30 cellular contexts compared by ENCODE assay signal in the genomic region with DNA sequence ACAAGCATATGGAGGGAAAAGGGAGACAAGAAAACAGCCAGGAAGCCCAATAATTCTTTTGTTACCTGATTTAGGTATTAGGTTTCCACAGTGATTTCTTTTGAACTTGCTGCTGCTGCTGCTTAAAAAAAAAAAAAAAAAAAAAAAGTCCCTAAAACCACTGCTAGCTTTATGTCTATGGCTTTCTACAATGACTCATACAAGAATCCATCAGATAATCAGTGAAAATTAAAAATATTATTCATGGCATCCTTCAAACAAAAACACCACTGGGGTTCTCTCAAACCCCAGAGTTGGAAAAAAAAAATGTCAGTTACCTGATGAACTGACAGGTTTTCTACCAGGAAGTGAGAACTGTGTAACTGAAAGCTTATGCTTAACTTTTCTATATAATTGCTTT. TPM values are rescaled to one million over a fixed set of nuclear protein-coding genes. Genes with fewer than 3 reads are reported as not detected.
"Had no signal": no experiment of that assay in that cellular context is flagged by ENCODE, and none has a peak within 500 bp of the region (broad histone marks: within the 10 kb centered on the region; RNA-seq: fewer than 3 reads in every experiment).

No MANE protein-coding gene starts in this region.

- H3K4me3 ChIP-seq: adrenal gland, breast epithelium, coronary artery, SK-N-MC had no signal

- H3K27me3 Mint-ChIP-seq: activated naive CD8-positive, alpha-beta T cell treated with anti-CD3 and anti-CD28 coated beads, Interleukin-2, amount 10 ng/mL, durations not matched to agents 7 days and 5 days had no signal

- H3K9me3 Mint-ChIP-seq: activated naive CD8-positive, alpha-beta T cell treated with anti-CD3 and anti-CD28 coated beads, Interleukin-2, amount 10 ng/mL, durations not matched to agents 7 days and 5 days had no signal

- H3K4me1 ChIP-seq: adrenal gland, breast epithelium had no signal

- H3K36me3 ChIP-seq: adrenal gland, breast epithelium, WERI-Rb-1 had no signal

- ATAC-seq: activated CD4-positive, CD25-positive, alpha-beta regulatory T cell treated with anti-CD3 and anti-CD28 coated beads, Interleukin-2, amount 50 U/mL, for 24 hours; activated CD8-positive, alpha-beta T cell treated with anti-CD3 and anti-CD28 coated beads, Interleukin-2, amount 10 ng/mL, durations not matched to agents 7 days and 5 days; Panc1; Right ventricle myocardium inferior had no signal

- DNase-seq: activated CD4-positive, alpha-beta T cell treated with anti-CD3 and anti-CD28 coated beads for 48 hours; activated CD4-positive, alpha-beta T cell treated with anti-CD3 and anti-CD28 coated beads, Interleukin-2, amount 50 U/mL, for 4 hours; activated CD8-positive, alpha-beta memory T cell treated with anti-CD3 and anti-CD28 coated beads, Interleukin-2, amount 50 U/mL, for 48 hours; activated CD8-positive, alpha-beta T cell treated with anti-CD3 and anti-CD28 coated beads, Interleukin-2, amount 10 ng/mL, durations not matched to agents 7 days and 5 days; activated naive CD4-positive, alpha-beta T cell treated with anti-CD3 and anti-CD28 coated beads, Interleukin-2, amount 50 U/mL, for 16 hours; activated naive CD8-positive, alpha-beta T cell treated with anti-CD3 and anti-CD28 coated beads, Interleukin-2, amount 10 ng/mL, durations not matched to agents 7 days and 5 days; activated T-cell treated with anti-CD3 and anti-CD28 coated beads, Interleukin-2, amount 50 U/mL, for 1 hour; adrenal gland; anterior cingulate cortex; caudate nucleus; Kasumi-1; NCI-H1048; NCI-H146; NCI-H187 treated with DMSO at 0.1 percent for 48 hours; NCI-H2081 treated with DMSO at 0.1 percent for 48 hours; NCI-H2227 treated with DMSO at 0.1 percent for 48 hours; NCI-H446 treated with DMSO at 0.1 percent for 48 hours; NCI-H526; NCI-H82; OCI-M1; RPMI8226; T-helper 1 cell; WERI-Rb-1 had no signal

- H3K27me3 ChIP-seq: adrenal gland, breast epithelium had no signal

- H3K27ac ChIP-seq: adrenal gland, breast epithelium, coronary artery, WERI-Rb-1 had no signal

- H3K27ac Mint-ChIP-seq: activated CD8-positive, alpha-beta T cell treated with anti-CD3 and anti-CD28 coated beads, Interleukin-2, amount 10 ng/mL, durations not matched to agents 7 days and 5 days; activated naive CD8-positive, alpha-beta T cell treated with anti-CD3 and anti-CD28 coated beads, Interleukin-2, amount 10 ng/mL, durations not matched to agents 7 days and 5 days had no signal

- H3K4me1 Mint-ChIP-seq: activated naive CD8-positive, alpha-beta T cell treated with anti-CD3 and anti-CD28 coated beads, Interleukin-2, amount 10 ng/mL, durations not matched to agents 7 days and 5 days had no signal

- H3K4me3 Mint-ChIP-seq: activated CD8-positive, alpha-beta T cell treated with anti-CD3 and anti-CD28 coated beads, Interleukin-2, amount 10 ng/mL, durations not matched to agents 7 days and 5 days; activated naive CD8-positive, alpha-beta T cell treated with anti-CD3 and anti-CD28 coated beads, Interleukin-2, amount 10 ng/mL, durations not matched to agents 7 days and 5 days had no signal

- H3K36me3 Mint-ChIP-seq: activated naive CD8-positive, alpha-beta T cell treated with anti-CD3 and anti-CD28 coated beads, Interleukin-2, amount 10 ng/mL, durations not matched to agents 7 days and 5 days had no signal

- H3K9me3 ChIP-seq: adrenal gland, breast epithelium had no signal

RNA-seq across cellular contexts. Expression of a gene that starts 14.3 kb away (rescaled TPM):
- total RNA-seq: activated CD8-positive, alpha-beta T cell treated with anti-CD3 and anti-CD28 coated beads, Interleukin-2, amount 10 ng/mL, durations not matched to agents 7 days and 5 days; activated naive CD8-positive, alpha-beta T cell treated with anti-CD3 and anti-CD28 coated beads, Interleukin-2, amount 10 ng/mL, durations not matched to agents 7 days and 5 days; T-helper 2 cell treated with Interferon-gamma antibody and Interleukin-4, amounts not matched to agents 100 ng/mL and 5 ng/mL, for 36 hours had no signal
